In the genomic region with DNA sequence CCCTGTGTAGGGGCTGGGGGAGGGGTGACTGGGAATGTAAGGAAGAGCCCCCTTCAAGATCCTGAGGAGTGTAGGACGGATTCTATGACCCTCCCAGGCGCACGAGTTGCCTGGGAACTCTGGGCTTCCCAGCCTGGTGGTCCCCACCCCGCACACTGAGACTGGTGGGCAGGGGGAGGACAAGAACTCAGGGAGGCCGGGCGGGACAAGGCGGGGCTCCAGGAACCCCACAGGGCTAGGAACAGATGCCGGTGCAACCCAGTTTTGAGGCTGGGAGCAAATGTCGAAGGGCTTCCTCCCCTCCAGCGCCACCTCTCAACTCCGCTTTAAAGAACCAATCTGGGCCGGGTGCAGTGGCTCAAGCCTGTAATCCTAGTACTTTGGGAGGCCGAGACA, we compare ENCODE assay signal across 10 cellular contexts. TPM values are rescaled to one million over a fixed set of nuclear protein-coding genes. Genes with fewer than 3 reads are reported as not detected.
DNase-seq lines count a peak whose midpoint lies in the region; ATAC-seq and TF ChIP-seq lines count a peak whose summit lies in the region.
"Had no signal": no experiment of that assay in that cellular context is flagged by ENCODE, and none has a peak within 500 bp of the region (broad histone marks: within the 10 kb centered on the region; RNA-seq: fewer than 3 reads in every experiment).

No MANE protein-coding gene starts in this region.

- no peak for ATAC-seq in activated CD4-positive, alpha-beta T cell treated with anti-CD3 and anti-CD28 coated beads for 36 hours
- ATAC-seq in lower lobe of right lung, result no peak

- H3K27me3 Mint-ChIP-seq in activated CD4-positive, alpha-beta T cell treated with anti-CD3 and anti-CD28 coated beads for 36 hours, result no peaks in the 10 kb centered on the region

- WGBS in testis, 2 donors, result 43 to 62% methylated on average over 11 to 13 of the region's 13 CpGs

- peak overlapping the region; percentile 97 for H3K27ac ChIP-seq in lower lobe of right lung
- H3K27ac ChIP-seq in testis, result peak overlapping the region; percentile 98 to 99

- TF ChIP-seq CTCF in astrocyte of the cerebellum (IDR thresholded peaks at IDR 0.05; ENCODE audit: low read depth, low read length, missing control alignments) (no peak), lower lobe of right lung (IDR thresholded peaks at IDR 0.05) (no peak), testis (IDR thresholded peaks at IDR 0.05) (no peak)

- no peak for DNase-seq in activated CD4-positive, alpha-beta T cell treated with anti-CD3 and anti-CD28 coated beads for 36 hours
- no peak for DNase-seq in activated CD4-positive, alpha-beta T cell treated with anti-CD3 and anti-CD28 coated beads for 1 hour
- DNase-seq in astrocyte of the cerebellum (ENCODE audit: low read depth) (no peak), lower lobe of right lung (no peak), testis (no peak), AG08396 (ENCODE audit: low spot score) (no peak), hypothalamus (lab: John Stamatoyannopoulos, UW) (no peak), NCI-H226 (no peak)
- DNase-seq: NCI-H1694 treated with DMSO at 0.1 percent for 48 hours; stimulated activated naive CD4-positive, alpha-beta T cell had no signal

- H3K27ac Mint-ChIP-seq in activated CD4-positive, alpha-beta T cell treated with anti-CD3 and anti-CD28 coated beads for 36 hours, result peak overlapping the region; percentile 92

- H3K36me3 ChIP-seq in lower lobe of right lung (peaks cover 3% of the 10 kb centered on the region), testis (ENCODE audit: low read depth, missing control alignments) (no peaks in the 10 kb centered on the region)

- CTCF ChIA-PET in activated CD4-positive, alpha-beta T cell treated with anti-CD3 and anti-CD28 coated beads for 36 hours (lab: Charles Lee), result interaction anchor here (1.2 to 3.5 kb wide), 2 partner anchors 34 to 95 kb away, joined by 3 to 21 read pairs; no protein-coding TSS in a partner anchor

- H3K4me3 Mint-ChIP-seq in activated CD4-positive, alpha-beta T cell treated with anti-CD3 and anti-CD28 coated beads for 36 hours, result peak overlapping the region; percentile 94

- H3K9me3 ChIP-seq in lower lobe of right lung, result no peaks in the 10 kb centered on the region
- no peaks in the 10 kb centered on the region for H3K9me3 ChIP-seq in testis

- H3K4me3 ChIP-seq in astrocyte of the cerebellum (ENCODE audit: low read depth, low read length) (peak overlapping the region; percentile 73), lower lobe of right lung (peak overlapping the region; percentile 88), testis (peak overlapping the region in 1 of 2 donors; percentile 92)

- in situ Hi-C loops in astrocyte of the cerebellum (cut with HindIII; ENCODE audit: low sequenced_read_pairs), result no loop called here

- intact Hi-C loops in activated CD4-positive, alpha-beta T cell treated with anti-CD3 and anti-CD28 coated beads for 36 hours (cut with DNase I, micrococcal nuclease), result loop anchor here in 1 of 2 experiments (10.0 kb wide), 1 partner anchor 519 kb away; a partner anchor contains a TSS
- intact Hi-C loops in lower lobe of right lung (cut with DNase I) (no loop called here), testis (cut with DNase I; ENCODE audit: low total_unique reads) (no loop called here)

- TF ChIP-seq POLR2A in testis (IDR thresholded peaks at IDR 0.05), result no peak

- peaks cover 30% of the 10 kb centered on the region for H3K36me3 Mint-ChIP-seq in activated CD4-positive, alpha-beta T cell treated with anti-CD3 and anti-CD28 coated beads for 36 hours (ENCODE audit: low read depth)

- H3K27me3 ChIP-seq in lower lobe of right lung (ENCODE audit: low read depth) (no peaks in the 10 kb centered on the region), testis (no peaks in the 10 kb centered on the region)

- POLR2A ChIA-PET in activated CD4-positive, alpha-beta T cell treated with anti-CD3 and anti-CD28 coated beads for 36 hours (lab: Charles Lee), result interaction anchor here (0.7 to 1.8 kb wide), 3 partner anchors 92 to 170 kb away, joined by 3 to 5 read pairs (median 3); no protein-coding TSS in a partner anchor

- H3K4me1 ChIP-seq in lower lobe of right lung (peaks cover 33% of the 10 kb centered on the region), testis (peaks cover 26% of the 10 kb centered on the region)

- no peaks in the 10 kb centered on the region for H3K9me3 Mint-ChIP-seq in activated CD4-positive, alpha-beta T cell treated with anti-CD3 and anti-CD28 coated beads for 36 hours (ENCODE audit: low read depth)

- H3K4me1 Mint-ChIP-seq in activated CD4-positive, alpha-beta T cell treated with anti-CD3 and anti-CD28 coated beads for 36 hours, result peaks cover 30% of the 10 kb centered on the region

RNA-seq across cellular contexts. Expression of a gene that starts 1.3 kb away (rescaled TPM):
- total RNA-seq in activated CD4-positive, alpha-beta T cell treated with anti-CD3 and anti-CD28 coated beads for 36 hours, result 100 to 1,000 TPM; 482 to 486 TPM
- total RNA-seq in lower lobe of right lung (125 TPM), testis (100 to 1,000 TPM; 127 to 151 TPM)
- polyA plus RNA-seq in testis (ENCODE audit: insufficient read depth, low read depth, low replicate concordance), result 88.4 TPM

RNA-seq across cellular contexts. Expression of a gene that starts 37.7 kb away (rescaled TPM):
- total RNA-seq in activated CD4-positive, alpha-beta T cell treated with anti-CD3 and anti-CD28 coated beads for 36 hours, result 10 to 100 TPM; 28.7 to 38.7 TPM
- total RNA-seq in lower lobe of right lung (31.1 TPM), testis (10 to 100 TPM; 44.8 to 65.1 TPM)
- 62.9 TPM for polyA plus RNA-seq in testis (ENCODE audit: insufficient read depth, low read depth, low replicate concordance)
